ENCODE assay signal across 8 cellular contexts in the genomic region with DNA sequence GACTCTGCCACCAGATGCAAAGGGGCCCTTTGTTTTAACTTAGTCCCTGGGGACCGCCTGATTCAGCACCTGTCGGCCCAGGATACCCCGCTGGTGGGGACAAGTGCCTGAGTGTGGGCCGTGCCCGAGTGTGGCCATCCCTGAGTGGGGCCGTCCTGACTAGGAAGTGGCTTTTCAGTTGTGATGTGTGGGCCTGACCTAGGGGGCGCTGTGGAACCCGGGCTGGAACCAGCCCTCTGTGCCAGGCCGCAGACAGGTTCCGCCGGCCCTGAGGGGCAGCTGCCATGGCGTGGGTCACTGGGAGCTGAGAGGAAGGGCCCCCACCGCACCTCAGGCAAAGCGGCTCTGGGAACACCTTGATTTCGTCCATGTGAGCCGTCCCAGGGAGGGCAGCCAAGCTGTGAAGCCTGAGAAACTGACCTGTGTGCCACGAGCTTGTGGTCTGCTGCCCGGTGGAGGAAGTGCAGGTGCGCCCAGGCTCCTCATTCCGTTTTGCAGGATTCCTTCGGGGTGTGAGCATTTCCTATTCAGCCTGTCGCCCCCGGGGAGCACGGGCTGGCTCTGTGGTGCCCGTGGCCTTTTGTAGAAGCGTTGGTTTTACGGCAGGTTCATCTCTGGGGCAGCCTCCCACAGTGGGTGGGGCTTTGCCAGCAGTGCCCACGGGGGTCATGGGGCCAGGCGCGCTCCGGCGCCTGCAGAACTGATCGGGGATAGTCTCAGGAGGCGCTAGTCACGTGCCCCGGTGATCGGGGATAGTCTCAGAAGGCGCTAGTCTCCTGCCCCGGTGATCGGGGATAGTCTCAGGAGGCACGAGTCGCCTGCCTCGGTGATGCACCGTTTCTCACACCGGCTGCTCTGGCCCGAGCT. TPM values are rescaled to one million over a fixed set of nuclear protein-coding genes. Genes with fewer than 3 reads are reported as not detected.
DNase-seq lines count a peak whose midpoint lies in the region; ATAC-seq, FAIRE-seq and TF ChIP-seq lines count a peak whose summit lies in the region.

No MANE protein-coding gene starts in this region.

- peak overlapping the region; percentile 12 for H3K4me3 ChIP-seq in brain microvascular endothelial cell (ENCODE audit: low read depth, low read length)
- H3K4me3 ChIP-seq in kidney (ENCODE audit: low read length in 2 of 2) = peak overlapping the region in 1 of 2 donors; percentile 17

- H3K36me3 ChIP-seq in brain microvascular endothelial cell (replicated peaks) (peaks cover 43% of the 10 kb centered on the region), kidney (ENCODE audit: control insufficient read depth in 1 of 2, insufficient read depth in 2 of 2, low read length in 2 of 2) (peaks cover 24 to 33% of the 10 kb centered on the region in 2 donors)

- intact Hi-C loops in kidney (cut with DNase I) = no loop called here

- FAIRE-seq in D721Med (lab: Jason Lieb, UNC) = no peak
- no peak for FAIRE-seq in kidney (lab: Jason Lieb, UNC)

- TF ChIP-seq CTCF in D721Med (IDR thresholded peaks at IDR 0.05; ENCODE audit: insufficient read depth, missing control alignments) (peak; percentile 60), brain microvascular endothelial cell (IDR thresholded peaks at IDR 0.05; ENCODE audit: low read depth, low read length, missing control alignments) (peak; percentile 74), kidney (IDR thresholded peaks at IDR 0.05; ENCODE audit: borderline replicate concordance, extremely low read depth, insufficient read depth) (peak; percentile 58)

- H3K9ac ChIP-seq in kidney (ENCODE audit: low read length in 2 of 2) = no peak overlapping the region

- DNase-seq in D721Med (ENCODE audit: insufficient read length, low spot score) = no peak
- DNase-seq in HuH-7.5 (ENCODE audit: low spot score) = peak; percentile 78
- peak; percentile 64 for DNase-seq in SW480 (ENCODE audit: low spot score)
- DNase-seq in brain microvascular endothelial cell = peak; percentile 37
- peak; percentile 80 for DNase-seq in kidney
- DNase-seq in stimulated activated CD4-positive, alpha-beta T cell treated with anti-CD3 and anti-CD28 coated beads, TNF-alpha, amount 100 ng/mL, for 1 hour (ENCODE audit: low read depth in 3 of 3, low spot score in 1 of 3) = peak in 2 of 3 donors; percentile 18 to 51
- DNase-seq in NCI-H2029 (lab: John Stamatoyannopoulos, UW) = no peak

- H3K27ac ChIP-seq in brain microvascular endothelial cell = no peak overlapping the region
- peak overlapping the region; percentile 17 to 41 for H3K27ac ChIP-seq in kidney (ENCODE audit: low read depth in 2 of 2, low read length in 2 of 2)

- H3K27me3 ChIP-seq in brain microvascular endothelial cell (replicated peaks) = no peaks in the 10 kb centered on the region

- no peak for ATAC-seq in GM21528 (IDR thresholded peaks at IDR 0.05; ENCODE audit: low FRiP score, unreplicated experiment)

- no peaks in the 10 kb centered on the region for H3K9me3 ChIP-seq in kidney (ENCODE audit: control insufficient read depth in 1 of 2, low read length in 2 of 2)

- H3K4me1 ChIP-seq in kidney (ENCODE audit: control insufficient read depth in 1 of 2, insufficient read depth in 1 of 2, low read depth in 1 of 2, low read length in 2 of 2) = peaks cover 14 to 26% of the 10 kb centered on the region in 2 donors

- in situ Hi-C loops in brain microvascular endothelial cell (cut with HindIII; ENCODE audit: low pct_ligation_motif_present, low sequenced_read_pairs) = no loop called here

RNA-seq across cellular contexts. Expression of a gene that starts 5.3 kb away (rescaled TPM):
- total RNA-seq in kidney = 1,694 TPM
- polyA plus RNA-seq in kidney (ENCODE audit: insufficient read depth, low read depth, low replicate concordance) = 3,146 TPM

RNA-seq across cellular contexts. Expression of a gene that starts 9.8 kb away (rescaled TPM):
- total RNA-seq in kidney = 13.7 TPM
- polyA plus RNA-seq in kidney (ENCODE audit: insufficient read depth, low read depth, low replicate concordance) = 1.5 TPM

RNA-seq across cellular contexts. Expression of a gene that starts 47.7 kb away (rescaled TPM):
- total RNA-seq in kidney = 24.2 TPM
- 433 TPM for polyA plus RNA-seq in kidney (ENCODE audit: insufficient read depth, low read depth, low replicate concordance)

RNA-seq across cellular contexts. Expression of a gene that starts 57.5 kb away (rescaled TPM):
- 108 TPM for total RNA-seq in kidney
- polyA plus RNA-seq in kidney (ENCODE audit: insufficient read depth, low read depth, low replicate concordance) = 71.0 TPM

Comparison
In these comparisons a context has a peak if more than half of its experiments do, and no peak if none do; other contexts are left out.
1. DNase-seq: peak in HuH-7.5 (single experiment), SW480 (single experiment), brain microvascular endothelial cell (single experiment), kidney (single experiment) and stimulated activated CD4-positive, alpha-beta T cell treated with anti-CD3 and anti-CD28 coated beads, TNF-alpha, amount 100 ng/mL, for 1 hour (2 of 3); none in D721Med (single experiment) and NCI-H2029 (single experiment).
2. Peak in every context shown above with its lines, with median percentiles within 50 percentile points of each other: CTCF ChIP-seq.